In the genomic region with DNA sequence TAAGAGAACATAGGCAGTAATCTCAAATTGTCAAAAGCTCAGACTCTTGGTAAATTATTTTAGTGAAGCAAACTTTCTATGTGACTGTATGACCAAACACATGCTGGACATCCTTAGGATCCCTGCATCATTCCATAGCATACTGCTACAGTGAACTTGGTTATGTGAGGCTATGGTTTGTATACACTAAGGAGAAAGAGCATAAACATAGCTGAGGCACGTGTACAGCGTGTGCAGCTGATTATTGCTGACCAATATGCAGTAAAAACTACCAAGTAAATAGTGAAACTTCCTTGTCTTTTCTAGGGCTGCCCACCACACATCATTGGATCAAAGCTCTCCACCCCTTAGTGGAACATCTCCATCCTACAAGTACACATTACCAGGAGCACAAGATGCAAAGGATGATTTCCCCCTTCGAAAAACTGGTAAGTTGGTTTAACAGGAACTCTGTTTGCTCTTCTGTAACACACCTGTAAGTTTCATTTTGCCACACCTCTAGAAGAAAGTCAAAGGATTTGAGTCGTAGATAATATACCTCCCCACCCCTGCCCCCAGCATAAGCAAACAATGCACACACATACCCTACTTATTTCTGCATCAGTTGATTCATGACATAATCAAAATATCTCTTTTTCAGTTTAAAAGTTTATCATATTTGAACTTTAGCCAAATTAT, we compare ENCODE assay signal across 31 cellular contexts.
"Had no signal": no experiment of that assay in that cellular context is flagged by ENCODE, and none has a peak within 500 bp of the region (broad histone marks: within the 10 kb centered on the region; RNA-seq: fewer than 3 reads in every experiment).

No MANE protein-coding gene starts in this region.

- DNase-seq: activated CD4-positive, alpha-beta T cell treated with anti-CD3 and anti-CD28 coated beads for 36 hours; activated CD4-positive, alpha-beta T cell treated with anti-CD3 and anti-CD28 coated beads, Interleukin-2, amount 50 U/mL, for 4 hours; activated CD4-positive, CD25-positive, alpha-beta regulatory T cell; activated naive CD4-positive, alpha-beta T cell; activated T-cell treated with anti-CD3 and anti-CD28 coated beads for 4 hours; activated T-cell treated with anti-CD3 and anti-CD28 coated beads, Interleukin-2, amount 50 U/mL, for 72 hours; anterior cingulate cortex; dermis blood vessel endothelial cell; effector CD4-positive, alpha-beta T cell; esophagus squamous epithelium; kidney glomerular epithelial cell; left lung; lower lobe of right lung; naive thymus-derived CD4-positive, alpha-beta T cell; pancreas; retina; stimulated activated CD4-positive, alpha-beta T cell treated with anti-CD3 and anti-CD28 coated beads, Interleukin-12 subunit alpha, Interleukin-12 subunit beta, amount 100 ng/mL, for 4 hours; stimulated activated CD4-positive, alpha-beta T cell treated with anti-CD3 and anti-CD28 coated beads, Interleukin-4, amount 100 ng/mL, for 1 hour; stimulated activated naive CD8-positive, alpha-beta T cell treated with anti-CD3 and anti-CD28 coated beads, Interleukin-15, amount 100 ng/mL, for 72 hours; substantia nigra; T-helper 17 cell; upper lobe of right lung had no signal

- H3K9me3 ChIP-seq: esophagus squamous epithelium, left lung, lower lobe of right lung, pancreas, prostate gland, upper lobe of right lung had no signal

- H3K27ac ChIP-seq: epithelial cell of prostate, esophagus squamous epithelium, left lung, lower lobe of right lung, pancreas, prostate gland, skin epidermis, upper lobe of right lung had no signal

- H3K9me3 Mint-ChIP-seq: activated T-cell treated with anti-CD3 and anti-CD28 coated beads, Interleukin-2, amount 50 U/mL, for 72 hours; central memory CD8-positive, alpha-beta T cell; stimulated activated naive CD8-positive, alpha-beta T cell treated with anti-CD3 and anti-CD28 coated beads, Interleukin-15, amount 100 ng/mL, for 72 hours had no signal

- ATAC-seq: activated CD4-positive, alpha-beta T cell treated with anti-CD3 and anti-CD28 coated beads for 36 hours; activated T-cell treated with anti-CD3 and anti-CD28 coated beads, Interleukin-2, amount 50 U/mL, for 72 hours; left lung; lower lobe of right lung; naive thymus-derived CD4-positive, alpha-beta T cell; pancreas; sciatic nerve; stimulated activated naive CD8-positive, alpha-beta T cell treated with anti-CD3 and anti-CD28 coated beads, Interleukin-15, amount 100 ng/mL, for 72 hours; T-helper 17 cell; upper lobe of right lung had no signal

- H3K4me3 Mint-ChIP-seq: activated CD4-positive, alpha-beta T cell treated with anti-CD3 and anti-CD28 coated beads for 36 hours; activated naive CD8-positive, alpha-beta T cell; activated T-cell treated with anti-CD3 and anti-CD28 coated beads, Interleukin-2, amount 50 U/mL, for 72 hours; central memory CD8-positive, alpha-beta T cell; naive thymus-derived CD4-positive, alpha-beta T cell; stimulated activated naive CD8-positive, alpha-beta T cell treated with anti-CD3 and anti-CD28 coated beads, Interleukin-15, amount 100 ng/mL, for 72 hours; T-helper 17 cell had no signal

- H3K36me3 Mint-ChIP-seq: activated naive CD8-positive, alpha-beta T cell; naive thymus-derived CD4-positive, alpha-beta T cell had no signal

- H3K4me3 ChIP-seq: esophagus squamous epithelium, left lung, lower lobe of right lung, pancreas, prostate gland, skin epidermis, upper lobe of right lung had no signal

- H3K36me3 ChIP-seq: esophagus squamous epithelium, left lung, lower lobe of right lung, pancreas, prostate gland, upper lobe of right lung had no signal

- H3K27me3 ChIP-seq: esophagus squamous epithelium, left lung, pancreas, upper lobe of right lung had no signal

- H3K27ac Mint-ChIP-seq: activated CD4-positive, alpha-beta T cell treated with anti-CD3 and anti-CD28 coated beads for 36 hours; activated naive CD8-positive, alpha-beta T cell; activated T-cell treated with anti-CD3 and anti-CD28 coated beads, Interleukin-2, amount 50 U/mL, for 72 hours; naive thymus-derived CD4-positive, alpha-beta T cell; stimulated activated naive CD8-positive, alpha-beta T cell treated with anti-CD3 and anti-CD28 coated beads, Interleukin-15, amount 100 ng/mL, for 72 hours; T-helper 17 cell had no signal

- H3K4me1 ChIP-seq: esophagus squamous epithelium, left lung, lower lobe of right lung, pancreas, prostate gland, upper lobe of right lung had no signal

- FAIRE-seq: bronchial epithelial cell, colon, frontal cortex, pancreas had no signal

- H3K4me1 Mint-ChIP-seq: activated CD4-positive, alpha-beta T cell treated with anti-CD3 and anti-CD28 coated beads for 36 hours; central memory CD8-positive, alpha-beta T cell; stimulated activated naive CD8-positive, alpha-beta T cell treated with anti-CD3 and anti-CD28 coated beads, Interleukin-15, amount 100 ng/mL, for 72 hours had no signal
